In genomic region chr2:117019357-117019756, GRCh38 we compare ENCODE assay signal across 11 cellular contexts.
"Had no signal": no experiment of that assay in that cellular context is flagged by ENCODE, and none has a peak within 500 bp of the region (broad histone marks: within the 10 kb centered on the region; RNA-seq: fewer than 3 reads in every experiment).

No MANE protein-coding gene starts in this region.

- H3K4me3 ChIP-seq: GM23248, GM23338, HAP-1 had no signal

- H3K4me1 Mint-ChIP-seq: GM23338, H9 had no signal

- ATAC-seq: GM23338, HCT116 had no signal

- H3K9ac ChIP-seq: GM23248 had no signal

- H3K27ac Mint-ChIP-seq: GM23338, H9, HFFc6 had no signal

- H3K27ac ChIP-seq: GM23248 had no signal

- H3K9me3 ChIP-seq: HAP-1 had no signal

- H3K4me3 Mint-ChIP-seq: GM23338, H9, HFFc6 had no signal

- H3K4me1 ChIP-seq: HAP-1 had no signal

- H3K4me2 ChIP-seq: GM23338 had no signal

- FAIRE-seq: H1, H54 had no signal

- DNase-seq: GM23248, GOT3, H7, H9, HCEC 1CT, HFFc6 had no signal

- H2AFZ ChIP-seq: GM23248, GM23338 had no signal

- H3K36me3 ChIP-seq: HAP-1 had no signal

- H3K9me3 Mint-ChIP-seq: GM23338, H9, HFFc6 had no signal
